ENCODE assay signal across 28 cellular contexts in genomic region chr1:180785306-180785705, GRCh38.
"Had no signal": no experiment of that assay in that cellular context is flagged by ENCODE, and none has a peak within 500 bp of the region (broad histone marks: within the 10 kb centered on the region; RNA-seq: fewer than 3 reads in every experiment).

No MANE protein-coding gene starts in this region.

- ATAC-seq: activated CD8-positive, alpha-beta T cell treated with anti-CD3 and anti-CD28 coated beads for 36 hours; activated naive CD8-positive, alpha-beta T cell treated with anti-CD3 and anti-CD28 coated beads, Interleukin-2, amount 50 U/mL, for 24 hours; activated T-cell treated with anti-CD3 and anti-CD28 coated beads, Interleukin-2, amount 50 U/mL, for 4 hours; activated T-helper 17 cell treated with anti-CD3 and anti-CD28 coated beads, Interleukin-2, amount 50 U/mL, for 72 hours; gastroesophageal sphincter; naive thymus-derived CD4-positive, alpha-beta T cell; stimulated activated memory B cell treated with anti-CD40 and anti-IgM and Interleukin-4, amounts not matched to agents 10 μg/mL and 1 μg/mL and 100 μg/mL, for 72 hours; upper lobe of right lung had no signal

- H3K36me3 ChIP-seq: breast epithelium, colonic mucosa, right atrium auricular region, stomach, tibial artery, upper lobe of right lung had no signal

- H3K4me1 ChIP-seq: breast epithelium, colonic mucosa, esophagus squamous epithelium, parathyroid adenoma, right atrium auricular region, upper lobe of right lung had no signal

- FAIRE-seq: endometrium had no signal

- H3K9ac ChIP-seq: parathyroid adenoma had no signal

- H3K27me3 Mint-ChIP-seq: activated B cell treated with CpG ODN at 0.5 μM for 24 hours; activated CD8-positive, alpha-beta T cell treated with anti-CD3 and anti-CD28 coated beads for 36 hours; activated naive CD4-positive, alpha-beta T cell treated with anti-CD3 and anti-CD28 coated beads, Interleukin-2, amount 50 U/mL, for 24 hours; activated naive CD8-positive, alpha-beta T cell treated with anti-CD3 and anti-CD28 coated beads, Interleukin-2, amount 50 U/mL, for 24 hours; activated T-helper 17 cell treated with anti-CD3 and anti-CD28 coated beads, Interleukin-2, amount 50 U/mL, for 72 hours; central memory CD8-positive, alpha-beta T cell; naive thymus-derived CD4-positive, alpha-beta T cell; stimulated activated memory B cell treated with anti-CD40 and anti-IgM and Interleukin-4, amounts not matched to agents 10 μg/mL and 1 μg/mL and 100 μg/mL, for 72 hours had no signal

- H2AFZ ChIP-seq: parathyroid adenoma had no signal

- H3K4me3 ChIP-seq: breast epithelium, colonic mucosa, esophagus squamous epithelium, gastroesophageal sphincter, right atrium auricular region, smooth muscle cell, stomach, tibial artery, upper lobe of right lung had no signal

- H3K27ac Mint-ChIP-seq: activated B cell treated with CpG ODN at 0.5 μM for 24 hours; activated CD8-positive, alpha-beta T cell treated with anti-CD3 and anti-CD28 coated beads for 36 hours; activated naive CD4-positive, alpha-beta T cell treated with anti-CD3 and anti-CD28 coated beads, Interleukin-2, amount 50 U/mL, for 24 hours; activated naive CD8-positive, alpha-beta T cell treated with anti-CD3 and anti-CD28 coated beads, Interleukin-2, amount 50 U/mL, for 24 hours; activated T-helper 17 cell treated with anti-CD3 and anti-CD28 coated beads, Interleukin-2, amount 50 U/mL, for 72 hours; stimulated activated memory B cell treated with anti-CD40 and anti-IgM and Interleukin-4, amounts not matched to agents 10 μg/mL and 1 μg/mL and 100 μg/mL, for 72 hours had no signal

- H3K4me3 Mint-ChIP-seq: activated B cell treated with CpG ODN at 0.5 μM for 24 hours; activated CD8-positive, alpha-beta T cell treated with anti-CD3 and anti-CD28 coated beads for 36 hours; activated naive CD4-positive, alpha-beta T cell treated with anti-CD3 and anti-CD28 coated beads, Interleukin-2, amount 50 U/mL, for 24 hours; activated naive CD8-positive, alpha-beta T cell treated with anti-CD3 and anti-CD28 coated beads, Interleukin-2, amount 50 U/mL, for 24 hours; activated T-cell treated with anti-CD3 and anti-CD28 coated beads, Interleukin-2, amount 50 U/mL, for 4 hours; activated T-helper 17 cell treated with anti-CD3 and anti-CD28 coated beads, Interleukin-2, amount 50 U/mL, for 72 hours; central memory CD8-positive, alpha-beta T cell; naive thymus-derived CD4-positive, alpha-beta T cell; stimulated activated memory B cell treated with anti-CD40 and anti-IgM and Interleukin-4, amounts not matched to agents 10 μg/mL and 1 μg/mL and 100 μg/mL, for 72 hours had no signal

- H3K9me3 Mint-ChIP-seq: activated B cell treated with CpG ODN at 0.5 μM for 24 hours; activated CD8-positive, alpha-beta T cell treated with anti-CD3 and anti-CD28 coated beads for 36 hours; activated naive CD4-positive, alpha-beta T cell treated with anti-CD3 and anti-CD28 coated beads, Interleukin-2, amount 50 U/mL, for 24 hours; activated naive CD8-positive, alpha-beta T cell treated with anti-CD3 and anti-CD28 coated beads, Interleukin-2, amount 50 U/mL, for 24 hours; activated T-cell treated with anti-CD3 and anti-CD28 coated beads, Interleukin-2, amount 50 U/mL, for 4 hours; activated T-helper 17 cell treated with anti-CD3 and anti-CD28 coated beads, Interleukin-2, amount 50 U/mL, for 72 hours; central memory CD8-positive, alpha-beta T cell; naive thymus-derived CD4-positive, alpha-beta T cell; stimulated activated memory B cell treated with anti-CD40 and anti-IgM and Interleukin-4, amounts not matched to agents 10 μg/mL and 1 μg/mL and 100 μg/mL, for 72 hours had no signal

- H3K79me2 ChIP-seq: parathyroid adenoma had no signal

- H3K27me3 ChIP-seq: breast epithelium, colonic mucosa, esophagus squamous epithelium, gastroesophageal sphincter, right atrium auricular region, stomach, tibial artery, upper lobe of right lung had no signal

- H3K4me2 ChIP-seq: smooth muscle cell had no signal

- H3K9me3 ChIP-seq: breast epithelium, colonic mucosa, esophagus squamous epithelium, gastroesophageal sphincter, right atrium auricular region, stomach, tibial artery, upper lobe of right lung had no signal

- H3K27ac ChIP-seq: breast epithelium, colonic mucosa, epithelial cell of prostate, esophagus squamous epithelium, gastroesophageal sphincter, parathyroid adenoma, right atrium auricular region, stomach, tibial artery, upper lobe of right lung had no signal

- H3K4me1 Mint-ChIP-seq: activated B cell treated with CpG ODN at 0.5 μM for 24 hours had no signal

- DNase-seq: activated B cell treated with CpG ODN at 0.5 μM for 24 hours; activated CD4-positive, alpha-beta T cell treated with anti-CD3 and anti-CD28 coated beads, Interleukin-2, amount 50 U/mL, for 1 hour; activated CD8-positive, alpha-beta T cell treated with anti-CD3 and anti-CD28 coated beads for 36 hours; activated naive CD8-positive, alpha-beta T cell treated with anti-CD3 and anti-CD28 coated beads, Interleukin-2, amount 50 U/mL, for 24 hours; activated T-cell treated with anti-CD3 and anti-CD28 coated beads, Interleukin-2, amount 50 U/mL, for 4 hours; colonic mucosa; effector CD8-positive, alpha-beta T cell; esophagus squamous epithelium; hippocampal formation; midbrain; naive thymus-derived CD4-positive, alpha-beta T cell; stimulated activated CD4-positive, alpha-beta T cell treated with anti-CD3 and anti-CD28 coated beads, Interleukin-1b, Interleukin-23, amount 100 ng/mL, for 48 hours; stimulated activated CD4-positive, alpha-beta T cell treated with anti-CD3 and anti-CD28 coated beads, Interleukin-4, amount 100 ng/mL, for 4 hours; stimulated activated CD8-positive, alpha-beta memory T cell treated with anti-CD3 and anti-CD28 coated beads, Interleukin-4, amount 100 ng/mL, for 48 hours; stomach; tibial artery; upper lobe of right lung had no signal
